1 cellular context compared by ENCODE assay signal in genomic region chr1:170239445-170239844, GRCh38.
TF ChIP-seq lines count a peak whose summit lies in the region.

No MANE protein-coding gene starts in this region.

TF ChIP-seq in SK-N-SH treated with all-trans-retinoic acid at 6 μM for 48 hours, 23 proteins besides CTCF, POLR2A, EP300 and RAD21 (continued from another document):
- TF ChIP-seq POU6F1 (CRISPR knock-in tag; IDR thresholded peaks at IDR 0.05; ENCODE audit: borderline replicate concordance, low read depth) (no peak), ZC3H10 (CRISPR knock-in tag; IDR thresholded peaks at IDR 0.05) (no peak), PATZ1 (CRISPR knock-in tag; IDR thresholded peaks at IDR 0.05; ENCODE audit: borderline replicate concordance) (no peak), ZNF565 (CRISPR knock-in tag; conservative IDR thresholded peaks at IDR 0.05; ENCODE audit: low read depth) (no peak)
